In genomic region chr6:4185419-4185818, GRCh38 we compare ENCODE assay signal across 22 cellular contexts. TPM values are rescaled to one million over a fixed set of nuclear protein-coding genes. Genes with fewer than 3 reads are reported as not detected.
A peak's percentile ranks its signal among the peaks of the same experiment; 100 is the strongest.
DNase-seq lines count a peak whose midpoint lies in the region; ATAC-seq and TF ChIP-seq lines count a peak whose summit lies in the region.
"Had no signal": no experiment of that assay in that cellular context is flagged by ENCODE, and none has a peak within 500 bp of the region (broad histone marks: within the 10 kb centered on the region; RNA-seq: fewer than 3 reads in every experiment).

No MANE protein-coding gene starts in this region.

- peak overlapping the region; percentile 48 for H3K27ac Mint-ChIP-seq in activated CD8-positive, alpha-beta memory T cell treated with anti-CD3 and anti-CD28 coated beads, Interleukin-2, amount 10 ng/mL, durations not matched to agents 7 days and 5 days
- H3K27ac Mint-ChIP-seq in T-helper 2 cell treated with Interferon-gamma antibody and Interleukin-4, amounts not matched to agents 5 μg/mL and 100 μg/mL, for 36 hours = no peak overlapping the region
- H3K27ac Mint-ChIP-seq in T-cell = no peak overlapping the region
- H3K27ac Mint-ChIP-seq: brain had no signal

- no peak overlapping the region for H2AFZ ChIP-seq in PC-9

- peak; percentile 59 for DNase-seq in activated CD8-positive, alpha-beta memory T cell treated with anti-CD3 and anti-CD28 coated beads, Interleukin-2, amount 10 ng/mL, durations not matched to agents 7 days and 5 days
- no peak for DNase-seq in activated CD8-positive, alpha-beta memory T cell treated with anti-CD3 and anti-CD28 coated beads, Interleukin-2, amount 50 U/mL, for 4 hours
- DNase-seq in T-helper 2 cell treated with Interferon-gamma antibody and Interleukin-4, amounts not matched to agents 5 μg/mL and 100 μg/mL, for 36 hours (ENCODE audit: low spot score) = peak; percentile 68
- DNase-seq in choroid plexus epithelial cell (ENCODE audit: low read depth) (peak; percentile 12), PC-9 (no peak), T-cell (no peak)
- DNase-seq in stimulated activated CD8-positive, alpha-beta memory T cell treated with anti-CD3 and anti-CD28 coated beads, Interleukin-15, amount 100 ng/mL, for 48 hours (ENCODE audit: low read depth in 2 of 2) = peak; percentile 37 to 55
- DNase-seq: Calu3, colonic mucosa, EL, H7, MV-4-11, NCI-H1694 treated with DMSO at 0.1 percent for 48 hours, NCI-H69, ovary, right cardiac atrium, uterus had no signal

- no peaks in the 10 kb centered on the region for H3K36me3 ChIP-seq in PC-9 (ENCODE audit: low read depth)
- H3K36me3 ChIP-seq: BLaER1, colonic mucosa, ovary, suprapubic skin, uterus had no signal

- no peak for TF ChIP-seq CTCF in choroid plexus epithelial cell (conservative IDR thresholded peaks at IDR 0.05; ENCODE audit: low read depth, low read length)
- no peak for TF ChIP-seq CTCF in PC-9 (conservative IDR thresholded peaks at IDR 0.05)

- CTCF ChIA-PET in activated CD8-positive, alpha-beta memory T cell treated with anti-CD3 and anti-CD28 coated beads, Interleukin-2, amount 10 ng/mL, durations not matched to agents 7 days and 5 days (lab: Charles Lee) = no interaction called here
- CTCF ChIA-PET in PC-9 (lab: Charles Lee) (no interaction called here), T-cell (lab: Charles Lee) (no interaction called here)

- H3K79me2 ChIP-seq in PC-9 (ENCODE audit: low read depth) = no peaks in the 10 kb centered on the region

- H3K27ac ChIP-seq in PC-9 = no peak overlapping the region
- H3K27ac ChIP-seq: BLaER1, colonic mucosa, ovary, suprapubic skin, uterus had no signal

- H3F3A ChIP-seq in PC-9 (ENCODE audit: insufficient read depth, low read depth) = no peaks in the 10 kb centered on the region

- no peaks in the 10 kb centered on the region for H3K4me1 ChIP-seq in PC-9 (replicated peaks; ENCODE audit: insufficient read depth)
- H3K4me1 ChIP-seq: BLaER1, colonic mucosa, suprapubic skin, uterus had no signal

- no peaks in the 10 kb centered on the region for H3K9me2 ChIP-seq in PC-9 (ENCODE audit: insufficient read depth)

- BruUV-seq in PC-9 (replicated peaks; lab: Mats Ljungman, UMichigan) = no TSS peak

- peak overlapping the region; percentile 2 for H3K4me3 Mint-ChIP-seq in activated CD8-positive, alpha-beta memory T cell treated with anti-CD3 and anti-CD28 coated beads, Interleukin-2, amount 10 ng/mL, durations not matched to agents 7 days and 5 days
- peak overlapping the region; percentile 2 for H3K4me3 Mint-ChIP-seq in T-helper 2 cell treated with Interferon-gamma antibody and Interleukin-4, amounts not matched to agents 5 μg/mL and 100 μg/mL, for 36 hours
- no peak overlapping the region for H3K4me3 Mint-ChIP-seq in T-cell
- H3K4me3 Mint-ChIP-seq: brain had no signal

- ATAC-seq in activated CD8-positive, alpha-beta memory T cell treated with anti-CD3 and anti-CD28 coated beads, Interleukin-2, amount 10 ng/mL, durations not matched to agents 7 days and 5 days = peak; percentile 42
- ATAC-seq in HG03039 (IDR thresholded peaks at IDR 0.05; ENCODE audit: unreplicated experiment) = no peak
- ATAC-seq in T-cell (replicated peaks in 1 of 4) = no peak
- ATAC-seq: right cardiac atrium, Right ventricle myocardium inferior had no signal

- POLR2A ChIA-PET in PC-9 (lab: Charles Lee; ENCODE audit: unreplicated experiment) = no interaction called here
- POLR2A ChIA-PET in T-cell (lab: Charles Lee) = no interaction called here

- intact Hi-C loops in PC-9 (cut with micrococcal nuclease; ENCODE audit: unreplicated experiment) = no loop called here

- peaks cover 11% of the 10 kb centered on the region for H3K9me3 Mint-ChIP-seq in activated CD8-positive, alpha-beta memory T cell treated with anti-CD3 and anti-CD28 coated beads, Interleukin-2, amount 10 ng/mL, durations not matched to agents 7 days and 5 days (ENCODE audit: low read depth)
- H3K9me3 Mint-ChIP-seq in T-helper 2 cell treated with Interferon-gamma antibody and Interleukin-4, amounts not matched to agents 5 μg/mL and 100 μg/mL, for 36 hours = peaks cover 25% of the 10 kb centered on the region
- no peaks in the 10 kb centered on the region for H3K9me3 Mint-ChIP-seq in T-cell

- H3K27me3 Mint-ChIP-seq in activated CD8-positive, alpha-beta memory T cell treated with anti-CD3 and anti-CD28 coated beads, Interleukin-2, amount 10 ng/mL, durations not matched to agents 7 days and 5 days = no peaks in the 10 kb centered on the region
- no peaks in the 10 kb centered on the region for H3K27me3 Mint-ChIP-seq in T-helper 2 cell treated with Interferon-gamma antibody and Interleukin-4, amounts not matched to agents 5 μg/mL and 100 μg/mL, for 36 hours (ENCODE audit: low read depth)
- H3K27me3 Mint-ChIP-seq in T-cell = peaks cover 7% of the 10 kb centered on the region in 2 donors
- H3K27me3 Mint-ChIP-seq: brain had no signal

- peaks cover 5% of the 10 kb centered on the region for H3K36me3 Mint-ChIP-seq in activated CD8-positive, alpha-beta memory T cell treated with anti-CD3 and anti-CD28 coated beads, Interleukin-2, amount 10 ng/mL, durations not matched to agents 7 days and 5 days
- H3K36me3 Mint-ChIP-seq in T-helper 2 cell treated with Interferon-gamma antibody and Interleukin-4, amounts not matched to agents 5 μg/mL and 100 μg/mL, for 36 hours (ENCODE audit: low read depth) = peaks cover 4% of the 10 kb centered on the region
- H3K36me3 Mint-ChIP-seq in T-cell = no peaks in the 10 kb centered on the region
- H3K36me3 Mint-ChIP-seq: brain had no signal

- no peak overlapping the region for H3K4me2 ChIP-seq in PC-9
- H3K4me2 ChIP-seq: BLaER1 had no signal

- H3K4me1 Mint-ChIP-seq in activated CD8-positive, alpha-beta memory T cell treated with anti-CD3 and anti-CD28 coated beads, Interleukin-2, amount 10 ng/mL, durations not matched to agents 7 days and 5 days = peaks cover 11% of the 10 kb centered on the region
- H3K4me1 Mint-ChIP-seq in T-helper 2 cell treated with Interferon-gamma antibody and Interleukin-4, amounts not matched to agents 5 μg/mL and 100 μg/mL, for 36 hours (ENCODE audit: low read depth) = peaks cover 13% of the 10 kb centered on the region
- H3K4me1 Mint-ChIP-seq in T-cell = no peaks in the 10 kb centered on the region
- H3K4me1 Mint-ChIP-seq: brain had no signal

- no peaks in the 10 kb centered on the region for H3K9me3 ChIP-seq in PC-9 (ENCODE audit: insufficient read depth, low read depth)
- H3K9me3 ChIP-seq: BLaER1, colonic mucosa, ovary, suprapubic skin, uterus had no signal

- H3K4me3 ChIP-seq in choroid plexus epithelial cell (ENCODE audit: low read depth, low read length) = no peak overlapping the region
- H3K4me3 ChIP-seq in PC-9 = no peak overlapping the region
- H3K4me3 ChIP-seq: BLaER1, colonic mucosa, ovary, suprapubic skin, uterus had no signal

- H3K27me3 ChIP-seq in PC-9 (ENCODE audit: insufficient read depth, low read depth) = no peaks in the 10 kb centered on the region
- H3K27me3 ChIP-seq: BLaER1, colonic mucosa, ovary, suprapubic skin, uterus had no signal

- H4K20me1 ChIP-seq in PC-9 (ENCODE audit: insufficient read depth) = no peaks in the 10 kb centered on the region
- H4K20me1 ChIP-seq: BLaER1 had no signal

RNA-seq across cellular contexts. Expression of gene ECI2, which starts 50.0 kb away (rescaled TPM):
- 10 to 100 TPM; 45.0 to 45.5 TPM for total RNA-seq in activated CD8-positive, alpha-beta memory T cell treated with anti-CD3 and anti-CD28 coated beads, Interleukin-2, amount 10 ng/mL, durations not matched to agents 7 days and 5 days
- total RNA-seq in PC-9 (2021) = 45.7 and 53.8 TPM in 2 replicates
- 10 to 100 TPM; 20.4 to 47.7 (median 36.5) TPM for total RNA-seq in T-cell

Comparison
In these comparisons a context has a peak if more than half of its experiments do, and no peak if none do; other contexts are left out.
1. DNase-seq: peak in activated CD8-positive, alpha-beta memory T cell treated with anti-CD3 and anti-CD28 coated beads, Interleukin-2, amount 10 ng/mL, durations not matched to agents 7 days and 5 days (single experiment), T-helper 2 cell treated with Interferon-gamma antibody and Interleukin-4, amounts not matched to agents 5 μg/mL and 100 μg/mL, for 36 hours (single experiment), choroid plexus epithelial cell (single experiment) and stimulated activated CD8-positive, alpha-beta memory T cell treated with anti-CD3 and anti-CD28 coated beads, Interleukin-15, amount 100 ng/mL, for 48 hours (2 of 2); none in activated CD8-positive, alpha-beta memory T cell treated with anti-CD3 and anti-CD28 coated beads, Interleukin-2, amount 50 U/mL, for 4 hours (single experiment), PC-9 (0 of 2) and T-cell (0 of 34).
2. H3K4me3 Mint-ChIP-seq: peak in activated CD8-positive, alpha-beta memory T cell treated with anti-CD3 and anti-CD28 coated beads, Interleukin-2, amount 10 ng/mL, durations not matched to agents 7 days and 5 days (single experiment) and T-helper 2 cell treated with Interferon-gamma antibody and Interleukin-4, amounts not matched to agents 5 μg/mL and 100 μg/mL, for 36 hours (single experiment); none in T-cell (0 of 3).